In genomic region chr16:24151482-24151939, GRCh38 we compare ENCODE assay signal across 1 cellular context.
TF ChIP-seq lines count a peak whose summit lies in the region.

No MANE protein-coding gene starts in this region.

TF ChIP-seq in K562, 482 proteins besides CTCF, POLR2A, EP300 and RAD21 (continued from another document):
- no peak for TF ChIP-seq MLLT1 (IDR thresholded peaks at IDR 0.05)
